1 cellular context compared by ENCODE assay signal in the genomic region with DNA sequence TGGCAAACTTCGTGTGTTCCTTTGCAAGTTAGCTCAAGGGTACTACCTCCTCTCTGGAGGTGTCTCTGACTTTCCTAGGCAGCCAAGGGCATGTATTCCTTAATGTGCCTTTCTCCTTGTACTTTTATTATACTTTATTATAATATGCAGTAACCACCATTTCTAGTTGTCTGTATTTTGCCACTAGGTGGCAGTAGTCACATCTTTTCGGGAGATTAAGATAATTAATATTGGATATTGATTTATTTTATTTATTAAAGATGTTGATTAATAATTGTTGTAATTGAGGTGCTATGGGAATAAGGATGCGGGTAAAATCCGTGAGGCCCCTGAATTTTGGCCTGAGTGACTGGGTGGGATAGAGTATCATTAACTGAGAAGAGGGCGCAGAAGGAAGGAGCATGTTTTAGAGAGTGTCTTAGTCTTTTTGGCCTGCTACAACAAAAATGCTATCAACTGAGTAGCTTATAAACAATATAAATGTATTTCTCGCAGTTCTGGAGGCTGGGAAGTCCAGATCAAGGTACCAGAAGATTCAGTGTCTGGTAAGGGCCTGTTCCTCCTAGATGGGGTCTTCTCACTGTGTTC.
TF ChIP-seq lines count a peak whose summit lies in the region.

No MANE protein-coding gene starts in this region.

TF ChIP-seq in K562, 482 proteins besides CTCF, POLR2A, EP300 and RAD21 (continued from another document):
- TF ChIP-seq, protein P1, sequence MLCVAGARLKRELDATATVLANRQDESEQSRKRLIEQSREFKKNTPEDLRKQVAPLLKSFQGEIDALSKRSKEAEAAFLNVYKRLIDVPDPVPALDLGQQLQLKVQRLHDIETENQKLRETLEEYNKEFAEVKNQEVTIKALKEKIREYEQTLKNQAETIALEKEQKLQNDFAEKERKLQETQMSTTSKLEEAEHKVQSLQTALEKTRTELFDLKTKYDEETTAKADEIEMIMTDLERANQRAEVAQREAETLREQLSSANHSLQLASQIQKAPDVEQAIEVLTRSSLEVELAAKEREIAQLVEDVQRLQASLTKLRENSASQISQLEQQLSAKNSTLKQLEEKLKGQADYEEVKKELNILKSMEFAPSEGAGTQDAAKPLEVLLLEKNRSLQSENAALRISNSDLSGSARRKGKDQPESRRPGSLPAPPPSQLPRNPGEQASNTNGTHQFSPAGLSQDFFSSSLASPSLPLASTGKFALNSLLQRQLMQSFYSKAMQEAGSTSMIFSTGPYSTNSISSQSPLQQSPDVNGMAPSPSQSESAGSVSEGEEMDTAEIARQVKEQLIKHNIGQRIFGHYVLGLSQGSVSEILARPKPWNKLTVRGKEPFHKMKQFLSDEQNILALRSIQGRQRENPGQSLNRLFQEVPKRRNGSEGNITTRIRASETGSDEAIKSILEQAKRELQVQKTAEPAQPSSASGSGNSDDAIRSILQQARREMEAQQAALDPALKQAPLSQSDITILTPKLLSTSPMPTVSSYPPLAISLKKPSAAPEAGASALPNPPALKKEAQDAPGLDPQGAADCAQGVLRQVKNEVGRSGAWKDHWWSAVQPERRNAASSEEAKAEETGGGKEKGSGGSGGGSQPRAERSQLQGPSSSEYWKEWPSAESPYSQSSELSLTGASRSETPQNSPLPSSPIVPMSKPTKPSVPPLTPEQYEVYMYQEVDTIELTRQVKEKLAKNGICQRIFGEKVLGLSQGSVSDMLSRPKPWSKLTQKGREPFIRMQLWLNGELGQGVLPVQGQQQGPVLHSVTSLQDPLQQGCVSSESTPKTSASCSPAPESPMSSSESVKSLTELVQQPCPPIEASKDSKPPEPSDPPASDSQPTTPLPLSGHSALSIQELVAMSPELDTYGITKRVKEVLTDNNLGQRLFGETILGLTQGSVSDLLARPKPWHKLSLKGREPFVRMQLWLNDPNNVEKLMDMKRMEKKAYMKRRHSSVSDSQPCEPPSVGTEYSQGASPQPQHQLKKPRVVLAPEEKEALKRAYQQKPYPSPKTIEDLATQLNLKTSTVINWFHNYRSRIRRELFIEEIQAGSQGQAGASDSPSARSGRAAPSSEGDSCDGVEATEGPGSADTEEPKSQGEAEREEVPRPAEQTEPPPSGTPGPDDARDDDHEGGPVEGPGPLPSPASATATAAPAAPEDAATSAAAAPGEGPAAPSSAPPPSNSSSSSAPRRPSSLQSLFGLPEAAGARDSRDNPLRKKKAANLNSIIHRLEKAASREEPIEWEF (CRISPR knock-in tag; IDR thresholded peaks at IDR 0.05): no peak
- TF ChIP-seq, protein P2, sequence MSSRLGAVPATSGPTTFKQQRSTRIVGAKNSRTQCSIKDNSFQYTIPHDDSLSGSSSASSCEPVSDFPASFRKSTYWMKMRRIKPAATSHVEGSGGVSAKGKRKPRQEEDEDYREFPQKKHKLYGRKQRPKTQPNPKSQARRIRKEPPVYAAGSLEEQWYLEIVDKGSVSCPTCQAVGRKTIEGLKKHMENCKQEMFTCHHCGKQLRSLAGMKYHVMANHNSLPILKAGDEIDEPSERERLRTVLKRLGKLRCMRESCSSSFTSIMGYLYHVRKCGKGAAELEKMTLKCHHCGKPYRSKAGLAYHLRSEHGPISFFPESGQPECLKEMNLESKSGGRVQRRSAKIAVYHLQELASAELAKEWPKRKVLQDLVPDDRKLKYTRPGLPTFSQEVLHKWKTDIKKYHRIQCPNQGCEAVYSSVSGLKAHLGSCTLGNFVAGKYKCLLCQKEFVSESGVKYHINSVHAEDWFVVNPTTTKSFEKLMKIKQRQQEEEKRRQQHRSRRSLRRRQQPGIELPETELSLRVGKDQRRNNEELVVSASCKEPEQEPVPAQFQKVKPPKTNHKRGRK (tag; IDR thresholded peaks at IDR 0.05): no peak
- no peak for TF ChIP-seq MYC (IDR thresholded peaks at IDR 0.05; ENCODE audit: low read depth, low read length)
- TF ChIP-seq MYC (CRISPR knock-in tag; IDR thresholded peaks at IDR 0.05; ENCODE audit: borderline replicate concordance, low read depth): no peak
- no peak for TF ChIP-seq BRCA1 (IDR thresholded peaks at IDR 0.05)
- TF ChIP-seq BRCA1 (CRISPR knock-in tag; IDR thresholded peaks at IDR 0.05): no peak
- TF ChIP-seq HDAC2 (IDR thresholded peaks at IDR 0.05): no peak
